ENCODE assay signal across 8 cellular contexts in genomic region chr12:123973552-123974341, GRCh38. TPM values are rescaled to one million over a fixed set of nuclear protein-coding genes. Genes with fewer than 3 reads are reported as not detected.
DNase-seq lines count a peak whose midpoint lies in the region; ATAC-seq and TF ChIP-seq lines count a peak whose summit lies in the region.

No MANE protein-coding gene starts in this region.

- WGBS in adipose tissue, 3 donors = 1 to 2% (median 1%) methylated on average over 61 to 69 of the region's 69 CpGs
- WGBS in iPS DF 6.9 (ENCODE audit: insufficient coverage, insufficient read length) = no CpG with 5 or more reads among the region's 69 CpGs
- WGBS in sigmoid colon, 2 donors = 1 to 3% methylated on average over 69 of the region's 69 CpGs

- H3K27me3 ChIP-seq in iPS DF 6.9 (ENCODE audit: control insufficient read depth, insufficient read depth, low read length) (peaks cover 30% of the 10 kb centered on the region), sigmoid colon (no peaks in the 10 kb centered on the region)

- intact Hi-C loops in sigmoid colon (cut with DNase I) = loop anchor here (5.0 kb wide), 1 partner anchor 261 kb away; the partner anchor contains the start of gene ATP6V0A2

- H3K27ac ChIP-seq in adipose tissue (ENCODE audit: low read depth, low read length) (peak overlapping the region; percentile 23), iPS DF 6.9 (ENCODE audit: low read length) (no peak overlapping the region), sigmoid colon (peak overlapping the region; percentile 80 to 97 (median 94))

- DNase-seq in DMS53 (lab: John Stamatoyannopoulos, UW) (peak; percentile 69), DMS53 treated with DMSO at 0.1 percent for 48 hours (lab: John Stamatoyannopoulos, UW; ENCODE audit: unreplicated experiment) (no peak), RKO (ENCODE audit: low spot score) (peak; percentile 56), iPS DF 6.9 (ENCODE audit: low read depth, low spot score) (no peak), sigmoid colon (peak; percentile 71)

- no peaks in the 10 kb centered on the region for H3K9me3 ChIP-seq in iPS DF 6.9 (ENCODE audit: control insufficient read depth, insufficient read depth, low read length)
- no peaks in the 10 kb centered on the region for H3K9me3 ChIP-seq in sigmoid colon

- TF ChIP-seq CTCF in sigmoid colon (IDR thresholded peaks at IDR 0.05) = no peak

- H3K36me3 ChIP-seq in iPS DF 6.9 (ENCODE audit: control insufficient read depth, insufficient read depth, low read length) (no peaks in the 10 kb centered on the region), sigmoid colon (peaks cover 0 to 3% (median 0%) of the 10 kb centered on the region in 4 donors)

- ATAC-seq in HG02973 (IDR thresholded peaks at IDR 0.05; ENCODE audit: unreplicated experiment) = peak; percentile 5
- ATAC-seq in activated CD4-positive, CD25-positive, alpha-beta regulatory T cell treated with anti-CD3 and anti-CD28 coated beads, Interleukin-2, amount 50 U/mL, for 24 hours = no peak

- no peak for TF ChIP-seq EP300 in sigmoid colon (IDR thresholded peaks at IDR 0.05)

- no peaks in the 10 kb centered on the region; the same call in 1 of the 2 replicates for H3K4me1 ChIP-seq in iPS DF 6.9 (ENCODE audit: control insufficient read depth, insufficient read depth, low read length)
- H3K4me1 ChIP-seq in sigmoid colon = peaks cover 0 to 27% (median 21%) of the 10 kb centered on the region in 4 donors

- H3K4me3 ChIP-seq in iPS DF 6.9 (ENCODE audit: low read length) (peak overlapping the region; percentile 92), sigmoid colon (peak overlapping the region; percentile 83 to 98 (median 94))

- no peak for TF ChIP-seq POLR2A in sigmoid colon (IDR thresholded peaks at IDR 0.05)

RNA-seq across cellular contexts. Expression of gene ZNF664, which starts 0.7 kb away (rescaled TPM):
- polyA plus RNA-seq in adipose tissue (100 to 1,000 TPM in 1 of 3 donors, 10 to 100 TPM in 2; 29.8 to 105 (median 76.4) TPM), sigmoid colon (10 to 100 TPM; 45.0 to 74.0 (median 62.5) TPM)
- total RNA-seq in sigmoid colon = 10 to 100 TPM; 43.4 to 71.7 (median 57.2) TPM

RNA-seq across cellular contexts. Expression of gene CCDC92, which starts 1.1 kb away (rescaled TPM):
- polyA plus RNA-seq in adipose tissue (10 to 100 TPM; 13.2 to 77.8 (median 68.2) TPM), sigmoid colon (10 to 100 TPM; 18.5 to 24.0 (median 20.7) TPM)
- total RNA-seq in sigmoid colon = 10 to 100 TPM; 20.7 to 54.0 (median 29.1) TPM

Comparison
In these comparisons a context has a peak if more than half of its experiments do, and no peak if none do; other contexts are left out.
1. DNase-seq: peak in DMS53 (single experiment), RKO (single experiment) and sigmoid colon (single experiment); none in DMS53 treated with DMSO at 0.1 percent for 48 hours (single experiment) and iPS DF 6.9 (single experiment).